21 cellular contexts compared by ENCODE assay signal in the genomic region with DNA sequence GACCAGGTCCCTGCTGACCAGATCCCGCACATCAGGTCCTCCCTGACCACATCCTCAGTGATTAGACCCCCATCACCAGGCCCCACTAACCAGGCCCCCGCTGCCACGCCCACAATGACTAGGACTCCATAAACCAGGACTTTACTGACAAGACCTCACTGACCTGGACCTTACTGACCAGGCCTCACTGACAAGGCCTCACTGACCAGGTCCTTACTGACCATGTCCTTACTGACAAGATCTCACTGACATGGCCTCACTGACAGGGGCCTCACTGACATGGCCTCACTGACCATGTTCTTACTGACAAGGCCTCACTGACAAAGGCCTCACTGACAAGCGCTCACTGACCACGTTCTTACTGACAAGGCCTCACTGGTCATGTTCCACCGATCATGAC.
A peak's percentile ranks its signal among the peaks of the same experiment; 100 is the strongest.
DNase-seq lines count a peak whose midpoint lies in the region; ATAC-seq and TF ChIP-seq lines count a peak whose summit lies in the region.
"Had no signal": no experiment of that assay in that cellular context is flagged by ENCODE, and none has a peak within 500 bp of the region (broad histone marks: within the 10 kb centered on the region; RNA-seq: fewer than 3 reads in every experiment).

No MANE protein-coding gene starts in this region.

- H3K4me3 ChIP-seq in neuronal stem cell (ENCODE audit: low read length in 2 of 2) (no peak overlapping the region), Caco-2 (ENCODE audit: low read depth, low read length) (no peak overlapping the region)
- H3K4me3 ChIP-seq: A549; BLaER1 treated with 17β-estradiol and CSF1 and Interleukin-3, amounts not matched to agents 10 nM and 100 nM; GM12878 had no signal

- DNase-seq in stimulated activated naive CD8-positive, alpha-beta T cell treated with anti-CD3 and anti-CD28 coated beads, Interleukin-15, amount 100 ng/mL, for 72 hours, result no peak
- no peak for DNase-seq in stimulated activated naive CD8-positive, alpha-beta T cell treated with anti-CD3 and anti-CD28 coated beads, Interleukin-15, Interleukin-2, amounts not matched to agents 100 U/mL and 50 U/mL, for 24 hours
- DNase-seq in T-helper 17 cell (no peak), neuronal stem cell (ENCODE audit: low spot score) (no peak), Caco-2 (no peak), T1000 (lab: John Stamatoyannopoulos, UW) (no peak)
- DNase-seq: AML-193; CD4-positive, alpha-beta T cell; CD8-positive, alpha-beta T cell; DMS 273 treated with DMSO at 0.1 percent for 48 hours; DMS153; DMS79; EL; GDM1 had no signal

- peaks cover 6% of the 10 kb centered on the region for H3K4me1 Mint-ChIP-seq in stimulated activated naive CD8-positive, alpha-beta T cell treated with anti-CD3 and anti-CD28 coated beads, Interleukin-15, amount 100 ng/mL, for 72 hours
- H3K4me1 Mint-ChIP-seq in T-helper 17 cell, result peaks cover 2% of the 10 kb centered on the region
- no peaks in the 10 kb centered on the region for H3K4me1 Mint-ChIP-seq in Caco-2 (ENCODE audit: low read depth, unreplicated experiment)
- H3K4me1 Mint-ChIP-seq: B cell had no signal

- intact Hi-C loops in Caco-2 (cut with micrococcal nuclease; ENCODE audit: unreplicated experiment), result no loop called here

- H2BK120ac ChIP-seq in neuronal stem cell (ENCODE audit: low read depth, low read length), result no peak overlapping the region

- H2AFZ ChIP-seq in neuronal stem cell (ENCODE audit: low read length), result no peak overlapping the region

- peak overlapping the region; percentile 15 to 21 for H3K27ac Mint-ChIP-seq in stimulated activated naive CD8-positive, alpha-beta T cell treated with anti-CD3 and anti-CD28 coated beads, Interleukin-15, amount 100 ng/mL, for 72 hours
- H3K27ac Mint-ChIP-seq in T-helper 17 cell, result peak overlapping the region; percentile 14
- H3K27ac Mint-ChIP-seq in Caco-2 (ENCODE audit: unreplicated experiment), result no peak overlapping the region
- H3K27ac Mint-ChIP-seq: B cell; CD4-positive, alpha-beta T cell; CD8-positive, alpha-beta T cell had no signal

- peak overlapping the region; percentile 44 for H3K9ac ChIP-seq in neuronal stem cell (ENCODE audit: low read depth, low read length, poor library complexity)
- H3K9ac ChIP-seq: BLaER1 treated with 17β-estradiol and CSF1 and Interleukin-3, amounts not matched to agents 10 nM and 100 nM had no signal

- H3K23ac ChIP-seq in neuronal stem cell (ENCODE audit: low read depth, low read length, poor library complexity), result no peak overlapping the region

- no peak overlapping the region for H3K4me2 ChIP-seq in neuronal stem cell (ENCODE audit: insufficient read depth, low read length, poor library complexity, severe bottlenecking)
- H3K4me2 ChIP-seq: A549 had no signal

- no peaks in the 10 kb centered on the region for H3K27me3 ChIP-seq in neuronal stem cell (ENCODE audit: control insufficient read depth in 3 of 3, insufficient read depth in 3 of 3, low read depth in 1 of 3, low read length in 3 of 3)
- H3K27me3 ChIP-seq in Caco-2 (replicated peaks; ENCODE audit: control insufficient read depth, insufficient read depth, low read length), result no peaks in the 10 kb centered on the region
- H3K27me3 ChIP-seq: BLaER1 treated with 17β-estradiol and CSF1 and Interleukin-3, amounts not matched to agents 10 nM and 100 nM had no signal

- H3K9me3 ChIP-seq in T-helper 17 cell (ENCODE audit: control insufficient read depth, low read length, poor library complexity, severe bottlenecking) (no peaks in the 10 kb centered on the region), neuronal stem cell (replicated peaks in 1 of 2; ENCODE audit: control insufficient read depth in 2 of 2, insufficient read depth in 1 of 2, low read depth in 1 of 2, low read length in 2 of 2) (peaks cover 0 to 18% of the 10 kb centered on the region in 2 donors), Caco-2 (no peaks in the 10 kb centered on the region)
- H3K9me3 ChIP-seq: A549; BLaER1 treated with 17β-estradiol and CSF1 and Interleukin-3, amounts not matched to agents 10 nM and 100 nM had no signal

- CTCF ChIA-PET in Caco-2 (lab: Charles Lee), result no interaction called here

- H3K4me1 ChIP-seq in neuronal stem cell (ENCODE audit: control insufficient read depth in 2 of 2, insufficient read depth in 1 of 2, low read depth in 1 of 2, low read length in 2 of 2) (no peaks in the 10 kb centered on the region), Caco-2 (no peaks in the 10 kb centered on the region)
- H3K4me1 ChIP-seq: A549 had no signal

- no peaks in the 10 kb centered on the region for H3K36me3 ChIP-seq in neuronal stem cell (replicated peaks in 1 of 2; ENCODE audit: control insufficient read depth in 2 of 2, insufficient read depth in 2 of 2, low read length in 2 of 2)
- no peaks in the 10 kb centered on the region for H3K36me3 ChIP-seq in Caco-2 (ENCODE audit: control insufficient read depth, insufficient read depth, low read length)
- H3K36me3 ChIP-seq: BLaER1 treated with 17β-estradiol and CSF1 and Interleukin-3, amounts not matched to agents 10 nM and 100 nM had no signal

- H3K14ac ChIP-seq in neuronal stem cell (ENCODE audit: low read length), result no peak overlapping the region

- H2BK5ac ChIP-seq in neuronal stem cell (ENCODE audit: low read length), result no peak overlapping the region

- no peak overlapping the region for H2BK12ac ChIP-seq in neuronal stem cell (ENCODE audit: low read length)

- H3K36me3 Mint-ChIP-seq in T-helper 17 cell (ENCODE audit: low read depth) (no peaks in the 10 kb centered on the region), Caco-2 (ENCODE audit: insufficient read depth, unreplicated experiment) (no peaks in the 10 kb centered on the region)
- H3K36me3 Mint-ChIP-seq: CD8-positive, alpha-beta T cell had no signal

- no peaks in the 10 kb centered on the region for H3K27me3 Mint-ChIP-seq in stimulated activated naive CD8-positive, alpha-beta T cell treated with anti-CD3 and anti-CD28 coated beads, Interleukin-15, amount 100 ng/mL, for 72 hours
- H3K27me3 Mint-ChIP-seq in T-helper 17 cell (no peaks in the 10 kb centered on the region), Caco-2 (ENCODE audit: insufficient read depth, unreplicated experiment) (peaks cover 3% of the 10 kb centered on the region)
- H3K27me3 Mint-ChIP-seq: CD4-positive, alpha-beta T cell had no signal

- no peak overlapping the region for H3K4me3 Mint-ChIP-seq in stimulated activated naive CD8-positive, alpha-beta T cell treated with anti-CD3 and anti-CD28 coated beads, Interleukin-15, amount 100 ng/mL, for 72 hours
- H3K4me3 Mint-ChIP-seq in T-helper 17 cell, result no peak overlapping the region
- H3K4me3 Mint-ChIP-seq in Caco-2 (ENCODE audit: unreplicated experiment), result no peak overlapping the region
- H3K4me3 Mint-ChIP-seq: B cell; CD4-positive, alpha-beta T cell; CD8-positive, alpha-beta T cell had no signal

- no peak for TF ChIP-seq CTCF in Caco-2 (IDR thresholded peaks at IDR 0.05; ENCODE audit: insufficient read depth in 1 of 2, low read depth in 1 of 2, low read length in 1 of 2, severe bottlenecking in 1 of 2, unreplicated experiment in 1 of 2)

- POLR2A ChIA-PET in Caco-2 (lab: Charles Lee), result no interaction called here

- no peak overlapping the region for H2AK5ac ChIP-seq in neuronal stem cell (ENCODE audit: low read depth, low read length)

- WGBS in neuronal stem cell (ENCODE audit: extremely low coverage in 2 of 2, insufficient read length in 2 of 2, insufficient replicate concordance in 1 of 2), 2 donors, result no CpG with 5 or more reads among the region's 6 CpGs

- H3K18ac ChIP-seq in neuronal stem cell (ENCODE audit: low read length), result no peak overlapping the region

- no peak overlapping the region for H4K91ac ChIP-seq in neuronal stem cell (ENCODE audit: low read depth, low read length, poor library complexity)

- no TSS peak for BruUV-seq in Caco-2 (replicated peaks; lab: Mats Ljungman, UMichigan)

- no peak overlapping the region for H2BK15ac ChIP-seq in neuronal stem cell (ENCODE audit: low read length)

- no peak overlapping the region for H3K4ac ChIP-seq in neuronal stem cell (ENCODE audit: low read length)

- H3K79me1 ChIP-seq in neuronal stem cell (ENCODE audit: low read depth, low read length), result no peaks in the 10 kb centered on the region

- no peak overlapping the region for H3K27ac ChIP-seq in neuronal stem cell (replicated peaks; ENCODE audit: low read length)
- H3K27ac ChIP-seq: 22Rv1; A549; BLaER1 treated with 17β-estradiol and CSF1 and Interleukin-3, amounts not matched to agents 10 nM and 100 nM; C4-2B had no signal

- no peak for ATAC-seq in stimulated activated naive CD8-positive, alpha-beta T cell treated with anti-CD3 and anti-CD28 coated beads, Interleukin-15, amount 100 ng/mL, for 72 hours
- ATAC-seq in stimulated activated naive CD8-positive, alpha-beta T cell treated with anti-CD3 and anti-CD28 coated beads, Interleukin-15, Interleukin-2, amounts not matched to agents 100 U/mL and 50 U/mL, for 24 hours, result no peak
- ATAC-seq in T-helper 17 cell, result no peak
- no peak for ATAC-seq in GM19324 (IDR thresholded peaks at IDR 0.05; ENCODE audit: low FRiP score, unreplicated experiment)
- ATAC-seq: A549; CD8-positive, alpha-beta T cell; GM12878 had no signal

- H4K8ac ChIP-seq in neuronal stem cell (ENCODE audit: low read depth, low read length), result no peak overlapping the region

- peaks cover 0 to 5% of the 10 kb centered on the region in 2 donors for H3K9me3 Mint-ChIP-seq in stimulated activated naive CD8-positive, alpha-beta T cell treated with anti-CD3 and anti-CD28 coated beads, Interleukin-15, amount 100 ng/mL, for 72 hours
- no peaks in the 10 kb centered on the region for H3K9me3 Mint-ChIP-seq in Caco-2 (ENCODE audit: unreplicated experiment)
- H3K9me3 Mint-ChIP-seq: CD8-positive, alpha-beta T cell had no signal
